8 cellular contexts compared by ENCODE assay signal in the genomic region with DNA sequence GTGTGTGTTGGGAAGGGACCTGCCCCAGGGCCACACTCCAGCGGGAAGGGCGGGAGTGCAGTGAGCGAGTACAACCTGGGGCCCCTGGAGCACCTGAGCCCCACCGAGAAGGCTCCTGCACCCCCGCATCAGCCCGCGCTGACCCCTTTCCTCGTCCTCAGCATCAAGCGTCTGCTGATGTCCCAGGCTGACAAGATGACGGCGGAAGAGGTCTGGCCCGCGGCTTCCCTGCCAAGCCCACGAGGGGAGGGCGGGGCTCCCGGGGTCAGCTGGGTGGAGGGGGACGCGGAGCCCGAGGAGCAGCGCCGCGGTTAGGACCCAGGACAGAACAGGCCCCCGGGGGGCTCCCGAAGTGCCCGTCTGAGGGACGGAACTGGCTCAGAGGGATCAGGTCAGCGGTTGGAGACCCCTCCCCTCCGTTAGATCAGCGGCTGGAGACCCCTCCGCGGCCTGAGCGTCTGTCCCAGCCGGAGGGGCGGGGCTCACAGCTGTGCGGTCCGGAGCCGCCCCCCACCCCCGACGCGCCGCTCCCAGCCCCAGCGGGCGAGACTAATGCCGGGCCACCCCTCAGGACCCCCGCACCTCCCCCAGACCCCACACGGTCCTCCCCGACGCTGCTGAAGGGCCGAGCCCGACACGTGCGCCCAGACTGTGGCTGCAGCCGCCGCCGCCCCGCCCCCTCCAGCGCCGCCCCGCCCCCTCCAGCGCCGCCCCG. TPM values are rescaled to one million over a fixed set of nuclear protein-coding genes. Genes with fewer than 3 reads are reported as not detected.
A peak's percentile ranks its signal among the peaks of the same experiment; 100 is the strongest.
DNase-seq lines count a peak whose midpoint lies in the region; ATAC-seq and TF ChIP-seq lines count a peak whose summit lies in the region.

No MANE protein-coding gene starts in this region.

- no peak for TF ChIP-seq CTCF in left lung (IDR thresholded peaks at IDR 0.05)

- H3K27me3 ChIP-seq in left lung (no peaks in the 10 kb centered on the region), subcutaneous abdominal adipose tissue (ENCODE audit: control insufficient read depth in 5 of 5, insufficient read depth in 4 of 5, low read length in 5 of 5) (no peaks in the 10 kb centered on the region)

- POLR2A ChIA-PET in T-cell (lab: Charles Lee) = no interaction called here

- H3K9me3 Mint-ChIP-seq in T-cell = no peaks in the 10 kb centered on the region

- no peaks in the 10 kb centered on the region for H3K9me3 ChIP-seq in left lung
- H3K9me3 ChIP-seq in subcutaneous abdominal adipose tissue (ENCODE audit: control insufficient read depth in 5 of 5, low read length in 5 of 5) = no peaks in the 10 kb centered on the region

- H3K4me3 Mint-ChIP-seq in T-cell = peak overlapping the region; percentile 54 to 60 (median 55)

- CTCF ChIA-PET in T-cell (lab: Charles Lee) = no interaction called here

- intact Hi-C loops in left lung (cut with DNase I) = no loop called here

- H3K27ac Mint-ChIP-seq in T-cell = peak overlapping the region in 1 of 2 donors; percentile 22

- H3K4me3 ChIP-seq in left lung (peak overlapping the region; percentile 27 to 48), subcutaneous abdominal adipose tissue (ENCODE audit: low read depth in 1 of 5, low read length in 5 of 5) (peak overlapping the region in 4 of 5 donors; percentile 48 to 65 (median 54))

- peak overlapping the region in 3 of 5 donors; percentile 10 to 69 (median 23) for H3K9ac ChIP-seq in subcutaneous abdominal adipose tissue (ENCODE audit: low read length in 5 of 5)

- H3K4me1 ChIP-seq in left lung (peaks cover 7 to 25% of the 10 kb centered on the region in 2 donors), subcutaneous abdominal adipose tissue (ENCODE audit: control insufficient read depth in 5 of 5, insufficient read depth in 5 of 5, low read length in 5 of 5) (peaks cover 1 to 42% (median 25%) of the 10 kb centered on the region in 5 donors)

- H3K36me3 ChIP-seq in left lung (peaks cover 0 to 5% of the 10 kb centered on the region in 2 donors), subcutaneous abdominal adipose tissue (ENCODE audit: control insufficient read depth in 5 of 5, insufficient read depth in 5 of 5, low read length in 5 of 5) (peaks cover 0 to 9% (median 3%) of the 10 kb centered on the region in 5 donors)

- DNase-seq in stimulated activated CD4-positive, alpha-beta T cell treated with anti-CD3 and anti-CD28 coated beads, Interleukin-15, amount 100 ng/mL, for 24 hours = peak; percentile 63
- no peak for DNase-seq in stimulated activated CD4-positive, alpha-beta T cell treated with anti-CD3 and anti-CD28 coated beads, Interleukin-1b, Interleukin-23, amount 100 ng/mL, for 48 hours
- DNase-seq in T-cell (peak in 16 of 34 experiments; percentile 24 to 60 (median 42)), left lung (peak; percentile 62 to 89)
- DNase-seq in central memory CD4-positive, alpha-beta T cell = peak; percentile 25

- H3K4me1 Mint-ChIP-seq in T-cell = peaks cover 0 to 13% (median 13%) of the 10 kb centered on the region in 3 donors

- no peaks in the 10 kb centered on the region for H3K36me3 Mint-ChIP-seq in T-cell

- H3K27ac ChIP-seq in left lung = peak overlapping the region in 1 of 2 donors; percentile 33
- no peak overlapping the region for H3K27ac ChIP-seq in subcutaneous abdominal adipose tissue (ENCODE audit: low read depth, low read length)

- H3K27me3 Mint-ChIP-seq in T-cell = peaks cover 3 to 5% of the 10 kb centered on the region in 2 donors

- ATAC-seq in T-cell (replicated peaks in 1 of 4) = peak; percentile 43 to 66 (median 54)
- ATAC-seq in left lung = peak; percentile 43
- no peak for ATAC-seq in HG03175 (IDR thresholded peaks at IDR 0.05; ENCODE audit: unreplicated experiment)
- ATAC-seq in HG03439 (IDR thresholded peaks at IDR 0.05; ENCODE audit: unreplicated experiment) = no peak

RNA-seq across cellular contexts. Expression of a gene that starts 6.7 kb away (rescaled TPM):
- 10 to 100 TPM; 21.1 to 26.3 (median 21.9) TPM for total RNA-seq in T-cell
- total RNA-seq in left lung = 10 to 100 TPM in 1 of 2 donors, 1 to 10 TPM in 1; 7.8 to 11.3 TPM

RNA-seq across cellular contexts. Expression of a gene that starts 7.0 kb away (rescaled TPM):
- total RNA-seq in T-cell (100 to 1,000 TPM in 4 of 5 donors, 10 to 100 TPM in 1; 92.4 to 158 (median 145) TPM), left lung (100 to 1,000 TPM; 171 to 211 TPM)

RNA-seq across cellular contexts. Expression of a gene that starts 7.9 kb away (rescaled TPM):
- total RNA-seq in T-cell (1 to 10 TPM in 4 of 5 donors, under 1 TPM in 1; 0.53 to 2.7 (median 1.4) TPM), left lung (10 to 100 TPM; 23.2 to 27.5 TPM)

RNA-seq across cellular contexts. Expression of a gene that starts 24.5 kb away (rescaled TPM):
- 10 to 100 TPM; 47.0 to 76.9 (median 51.1) TPM for total RNA-seq in T-cell
- total RNA-seq in left lung = 10 to 100 TPM; 43.7 to 49.2 TPM

RNA-seq across cellular contexts. Expression of a gene that starts 55.7 kb away (rescaled TPM):
- total RNA-seq in T-cell (10 to 100 TPM; 14.2 to 21.7 (median 19.8) TPM), left lung (10 to 100 TPM in 1 of 2 donors, 1 to 10 TPM in 1; 7.6 to 10.9 TPM)

Comparison
In these comparisons a context has a peak if more than half of its experiments do, and no peak if none do; other contexts are left out.
1. ATAC-seq: peak in T-cell (4 of 4) and left lung (single experiment); none in HG03175 (single experiment) and HG03439 (single experiment).
2. RNA of a gene that starts 7.9 kb away (total RNA-seq): 23.2 to 27.5 TPM in left lung; 0.53 to 2.7 TPM in T-cell; every median in the first group is over 4 times any median in the second.